In the genomic region with DNA sequence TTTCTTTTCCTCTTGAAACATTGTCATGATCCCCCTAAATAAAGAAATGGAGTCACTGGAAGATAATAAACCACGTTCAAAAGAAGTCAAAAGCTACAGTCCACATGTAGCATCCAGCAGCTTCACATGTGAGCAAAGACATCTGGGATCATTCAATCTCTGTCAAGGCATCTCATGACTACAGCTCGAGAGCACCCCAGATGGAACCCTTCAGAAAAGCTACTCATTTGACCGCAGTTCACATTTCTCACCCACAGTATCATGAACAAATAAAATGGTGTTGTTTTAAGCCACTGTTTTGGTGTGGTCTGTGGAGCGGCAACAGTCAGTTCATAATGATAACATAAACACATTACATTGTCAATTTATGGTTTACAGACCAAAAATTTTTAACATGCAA, we compare ENCODE assay signal across 27 cellular contexts.
"Had no signal": no experiment of that assay in that cellular context is flagged by ENCODE, and none has a peak within 500 bp of the region (broad histone marks: within the 10 kb centered on the region; RNA-seq: fewer than 3 reads in every experiment).

No MANE protein-coding gene starts in this region.

- H3K27me3 ChIP-seq: left lung, neural progenitor cell, ovary, stomach, testis, thyroid gland, transverse colon, upper lobe of left lung, vagina had no signal

- H3K4me1 ChIP-seq: left lung, lower lobe of right lung, neural progenitor cell, stomach, testis, thyroid gland, transverse colon, upper lobe of left lung, vagina had no signal

- H3K27ac ChIP-seq: left lung, lower lobe of right lung, neural progenitor cell, ovary, skin epidermis, stomach, testis, thyroid gland, transverse colon, upper lobe of left lung, vagina had no signal

- H3K4me3 ChIP-seq: left lung, lower lobe of right lung, neural progenitor cell, ovary, skin epidermis, stomach, testis, thyroid gland, transverse colon, upper lobe of left lung, vagina had no signal

- H3K36me3 ChIP-seq: left lung, lower lobe of right lung, neural progenitor cell, ovary, stomach, thyroid gland, transverse colon, upper lobe of left lung, vagina had no signal

- H3K9me3 ChIP-seq: left lung, lower lobe of right lung, ovary, stomach, testis, thyroid gland, transverse colon, upper lobe of left lung, vagina had no signal

- DNase-seq: hippocampal formation; kidney glomerular epithelial cell; left cardiac atrium; left lung; lower lobe of right lung; mammary epithelial cell; mesenchymal stem cell; naive B cell; natural killer cell; nephron progenitor cell; ovary; right cardiac atrium; stimulated activated CD4-positive, alpha-beta T cell treated with anti-CD3 and anti-CD28 coated beads, Interleukin-12 subunit alpha, Interleukin-12 subunit beta, amount 100 ng/mL, for 4 hours; stimulated activated CD4-positive, alpha-beta T cell treated with anti-CD3 and anti-CD28 coated beads, Interleukin-15, amount 100 ng/mL, for 24 hours; stimulated activated CD4-positive, alpha-beta T cell treated with anti-CD3 and anti-CD28 coated beads, Interleukin-2, amount 100 ng/mL, for 24 hours; stimulated activated CD4-positive, alpha-beta T cell treated with anti-CD3 and anti-CD28 coated beads, Interleukin-4, amount 100 ng/mL, for 1 hour; stimulated activated naive B cell treated with anti-CD40 and anti-IgM and Interleukin-4, amounts not matched to agents 10 μg/mL and 1 μg/mL and 100 μg/mL, for 72 hours; stimulated activated naive CD8-positive, alpha-beta T cell treated with anti-CD3 and anti-CD28 coated beads, Interleukin-15, Interleukin-2, amounts not matched to agents 100 U/mL and 50 U/mL, for 24 hours; stomach; testis; thyroid gland; transverse colon; upper lobe of left lung had no signal

- ATAC-seq: left cardiac atrium; left lung; lower lobe of right lung; natural killer cell; right cardiac atrium; sciatic nerve; stimulated activated naive B cell treated with anti-CD40 and anti-IgM and Interleukin-4, amounts not matched to agents 10 μg/mL and 1 μg/mL and 100 μg/mL, for 72 hours; stimulated activated naive CD8-positive, alpha-beta T cell treated with anti-CD3 and anti-CD28 coated beads, Interleukin-15, Interleukin-2, amounts not matched to agents 100 U/mL and 50 U/mL, for 24 hours had no signal
